Comparison of ENCODE assay signal across 8 cellular contexts in genomic region chr9:85743290-85744128, GRCh38. TPM values are rescaled to one million over a fixed set of nuclear protein-coding genes. Genes with fewer than 3 reads are reported as not detected.
DNase-seq lines count a peak whose midpoint lies in the region; ATAC-seq and TF ChIP-seq lines count a peak whose summit lies in the region.

No MANE protein-coding gene starts in this region.

- H3K27me3 Mint-ChIP-seq in T-helper 17 cell = peaks cover 27% of the 10 kb centered on the region

- intact Hi-C loops in upper lobe of right lung (cut with DNase I) = no loop called here
- intact Hi-C loops in thyroid gland (cut with DNase I) = loop anchor here (10.0 kb wide), 1 partner anchor 201 kb away; the partner anchor contains the start of gene NAA35

- H3K4me3 ChIP-seq in AG10803 (ENCODE audit: low read length) (no peak overlapping the region), upper lobe of right lung (peak overlapping the region; percentile 15), BE2C (ENCODE audit: low read depth, low read length) (no peak overlapping the region), thyroid gland (replicated peaks in 1 of 3) (no peak overlapping the region)

- H3K36me3 ChIP-seq in upper lobe of right lung (no peaks in the 10 kb centered on the region), BE2C (no peaks in the 10 kb centered on the region), thyroid gland (no peaks in the 10 kb centered on the region)

- no peak for TF ChIP-seq POLR2A in thyroid gland (IDR thresholded peaks at IDR 0.05)

- H3K27ac ChIP-seq in upper lobe of right lung (no peak overlapping the region), thyroid gland (no peak overlapping the region)

- H3K4me1 ChIP-seq in upper lobe of right lung (peaks cover 17% of the 10 kb centered on the region), BE2C (no peaks in the 10 kb centered on the region; the same call in 1 of the 2 replicates), thyroid gland (peaks cover 3 to 4% of the 10 kb centered on the region in 2 donors)

- DNase-seq in AG10803 (ENCODE audit: low read depth) (peak; percentile 82), HK-2 (ENCODE audit: unreplicated experiment) (peak; percentile 22), T-helper 17 cell (no peak), hepatic stellate cell (ENCODE audit: low spot score) (peak; percentile 34), upper lobe of right lung (peak; percentile 82), BE2C (no peak), thyroid gland (no peak)

- H3K27ac Mint-ChIP-seq in T-helper 17 cell = no peak overlapping the region

- no peak for ATAC-seq in T-helper 17 cell
- ATAC-seq in upper lobe of right lung = peak; percentile 32
- ATAC-seq in HG03045 (IDR thresholded peaks at IDR 0.05; ENCODE audit: unreplicated experiment) = no peak

- H3K4me1 Mint-ChIP-seq in T-helper 17 cell = peaks cover 22% of the 10 kb centered on the region

- no peak for TF ChIP-seq CTCF in AG10803 (conservative IDR thresholded peaks at IDR 0.05; ENCODE audit: low read length)
- no peak for TF ChIP-seq CTCF in upper lobe of right lung (IDR thresholded peaks at IDR 0.05)
- TF ChIP-seq CTCF in BE2C (IDR thresholded peaks at IDR 0.05; ENCODE audit: low read depth, low read length) = no peak
- TF ChIP-seq CTCF in thyroid gland (IDR thresholded peaks at IDR 0.05) = no peak

- H3K27me3 ChIP-seq in upper lobe of right lung (no peaks in the 10 kb centered on the region), BE2C (no peaks in the 10 kb centered on the region), thyroid gland (no peaks in the 10 kb centered on the region)

- whole genome bisulfite sequencing in thyroid gland, 2 donors = 66 to 75% methylated on average over 14 of the region's 14 CpGs

- H3K9me3 ChIP-seq in T-helper 17 cell (ENCODE audit: control insufficient read depth, low read length, poor library complexity, severe bottlenecking) (no peaks in the 10 kb centered on the region), upper lobe of right lung (no peaks in the 10 kb centered on the region), BE2C (no peaks in the 10 kb centered on the region), thyroid gland (no peaks in the 10 kb centered on the region)

- H3K36me3 Mint-ChIP-seq in T-helper 17 cell (ENCODE audit: low read depth) = peaks cover 2% of the 10 kb centered on the region

- peak overlapping the region; percentile 64 for H3K4me3 Mint-ChIP-seq in T-helper 17 cell

RNA-seq across cellular contexts. Expression of gene AGTPBP1, which starts 1.8 kb away (rescaled TPM):
- total RNA-seq in T-helper 17 cell = 10 to 100 TPM; 51.8 to 62.4 TPM
- total RNA-seq in upper lobe of right lung = 51.7 TPM
- polyA plus RNA-seq in BE2C (2012; ENCODE audit: insufficient read depth, insufficient read length, low read depth) = 8.1 TPM
- 10 to 100 TPM; 18.2 to 23.3 (median 22.0) TPM for total RNA-seq in thyroid gland

Comparison
In these comparisons a context has a peak if more than half of its experiments do, and no peak if none do; other contexts are left out.
1. DNase-seq: peak in AG10803 (single experiment), HK-2 (single experiment), hepatic stellate cell (single experiment) and upper lobe of right lung (single experiment); none in T-helper 17 cell (0 of 3), BE2C (single experiment) and thyroid gland (0 of 2).